ENCODE assay signal across 8 cellular contexts in the genomic region with DNA sequence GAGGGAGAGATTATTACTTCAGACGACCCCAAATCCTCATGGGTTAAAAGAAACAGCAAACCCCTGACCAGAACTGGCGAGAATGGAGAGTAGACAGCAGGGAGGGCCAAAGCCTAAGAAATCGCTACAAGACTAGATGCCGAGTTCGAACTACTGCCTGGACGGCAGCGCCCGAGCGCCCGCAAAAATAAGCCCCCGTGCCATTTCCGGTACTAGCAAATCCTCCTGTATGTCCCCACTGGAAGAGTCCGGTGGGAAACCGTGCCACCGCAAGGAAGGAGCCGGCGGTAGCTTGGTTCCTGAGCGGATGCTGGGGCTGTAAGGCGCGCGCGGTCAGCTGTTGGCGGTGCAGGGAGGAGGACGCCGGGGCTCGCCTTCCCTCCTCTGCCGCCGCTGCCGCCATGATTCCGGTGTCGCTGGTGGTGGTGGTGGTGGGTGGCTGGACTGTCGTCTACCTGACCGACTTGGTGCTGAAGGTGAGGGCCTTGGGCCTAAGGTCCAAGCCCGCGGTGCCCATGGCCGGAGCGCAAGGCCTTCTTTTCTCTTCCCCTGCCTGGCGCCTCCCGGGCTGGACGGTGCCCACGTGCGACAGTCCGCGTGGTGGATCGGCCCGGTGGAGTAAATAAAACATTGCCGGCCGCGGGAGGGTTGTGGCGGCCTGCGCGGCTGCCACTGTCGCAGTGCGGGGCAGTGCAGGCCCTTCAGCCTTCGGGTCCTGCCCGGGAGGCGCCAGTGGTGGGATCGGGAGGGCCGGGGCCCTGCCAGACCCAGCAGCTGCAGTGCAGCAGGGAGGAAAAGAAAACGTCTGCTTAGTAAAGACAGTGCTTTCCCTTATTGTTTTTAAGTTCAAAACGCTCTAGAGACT.
DNase-seq lines count a peak whose midpoint lies in the region; ATAC-seq and TF ChIP-seq lines count a peak whose summit lies in the region.

Gene MBTPS2, plus strand, starts transcription at position 284 of the 865 bp plus-strand sequence. Its CDS starts 118 bp downstream, at position 402.

- peak; percentile 66 for ATAC-seq in HG03457 (IDR thresholded peaks at IDR 0.05; ENCODE audit: unreplicated experiment)

- DNase-seq in GM19240 (ENCODE audit: insufficient read length, low spot score) (peak; percentile 3), NCI-H524 treated with DMSO at 0.1 percent for 48 hours (lab: John Stamatoyannopoulos, UW) (peak; percentile 46), coronary artery (ENCODE audit: low spot score) (peak; percentile 85), left kidney (ENCODE audit: low read depth, low spot score) (peak; percentile 93)
- peak; percentile 86 for DNase-seq in activated CD4-positive, alpha-beta T cell treated with anti-CD3 and anti-CD28 coated beads for 48 hours
- DNase-seq in stimulated activated CD4-positive, alpha-beta T cell treated with anti-CD3 and anti-CD28 coated beads, Interleukin-1b, Interleukin-23, amount 100 ng/mL, for 48 hours, result peak; percentile 85

- H3K36me3 ChIP-seq in BLaER1, result no peaks in the 10 kb centered on the region

- H4K20me1 ChIP-seq in BLaER1, result no peaks in the 10 kb centered on the region

- H3K4me1 ChIP-seq in BLaER1, result no peaks in the 10 kb centered on the region

- H3K27ac ChIP-seq in BLaER1 (peak within 1 kb of the TSS; percentile 88), coronary artery (peak within 1 kb of the TSS; percentile 77 to 87)

- peak within 1 kb of the TSS; percentile 66 for H3K4me2 ChIP-seq in BLaER1

- H3K9ac ChIP-seq in BLaER1, result peak within 1 kb of the TSS; percentile 84

- peak within 1 kb of the TSS; percentile 70 for H3K4me3 ChIP-seq in BLaER1
- H3K4me3 ChIP-seq in coronary artery, result peak within 1 kb of the TSS; percentile 83

- no peaks in the 10 kb centered on the region for H3K27me3 ChIP-seq in BLaER1

- no peak for TF ChIP-seq CTCF in coronary artery (IDR thresholded peaks at IDR 0.05)

- H3K9me3 ChIP-seq in BLaER1, result no peaks in the 10 kb centered on the region

Comparison
In these comparisons a context has a peak if more than half of its experiments do, and no peak if none do; other contexts are left out.
1. Peak in every context shown above with its lines: DNase-seq, ATAC-seq, H3K4me3 ChIP-seq and H3K27ac ChIP-seq.
2. DNase-seq: peak in every context shown above with its lines; median percentile 93 in left kidney; 86 in activated CD4-positive, alpha-beta T cell treated with anti-CD3 and anti-CD28 coated beads for 48 hours; 85 in coronary artery; 85 in stimulated activated CD4-positive, alpha-beta T cell treated with anti-CD3 and anti-CD28 coated beads, Interleukin-1b, Interleukin-23, amount 100 ng/mL, for 48 hours; 46 in NCI-H524 treated with DMSO at 0.1 percent for 48 hours; 3 in GM19240.